ENCODE assay signal across 1 cellular context in genomic region chr12:53049582-53050318, GRCh38.
A peak's percentile ranks its signal among the peaks of the same experiment; 100 is the strongest.
TF ChIP-seq lines count a peak whose summit lies in the region.

A gene with protein sequence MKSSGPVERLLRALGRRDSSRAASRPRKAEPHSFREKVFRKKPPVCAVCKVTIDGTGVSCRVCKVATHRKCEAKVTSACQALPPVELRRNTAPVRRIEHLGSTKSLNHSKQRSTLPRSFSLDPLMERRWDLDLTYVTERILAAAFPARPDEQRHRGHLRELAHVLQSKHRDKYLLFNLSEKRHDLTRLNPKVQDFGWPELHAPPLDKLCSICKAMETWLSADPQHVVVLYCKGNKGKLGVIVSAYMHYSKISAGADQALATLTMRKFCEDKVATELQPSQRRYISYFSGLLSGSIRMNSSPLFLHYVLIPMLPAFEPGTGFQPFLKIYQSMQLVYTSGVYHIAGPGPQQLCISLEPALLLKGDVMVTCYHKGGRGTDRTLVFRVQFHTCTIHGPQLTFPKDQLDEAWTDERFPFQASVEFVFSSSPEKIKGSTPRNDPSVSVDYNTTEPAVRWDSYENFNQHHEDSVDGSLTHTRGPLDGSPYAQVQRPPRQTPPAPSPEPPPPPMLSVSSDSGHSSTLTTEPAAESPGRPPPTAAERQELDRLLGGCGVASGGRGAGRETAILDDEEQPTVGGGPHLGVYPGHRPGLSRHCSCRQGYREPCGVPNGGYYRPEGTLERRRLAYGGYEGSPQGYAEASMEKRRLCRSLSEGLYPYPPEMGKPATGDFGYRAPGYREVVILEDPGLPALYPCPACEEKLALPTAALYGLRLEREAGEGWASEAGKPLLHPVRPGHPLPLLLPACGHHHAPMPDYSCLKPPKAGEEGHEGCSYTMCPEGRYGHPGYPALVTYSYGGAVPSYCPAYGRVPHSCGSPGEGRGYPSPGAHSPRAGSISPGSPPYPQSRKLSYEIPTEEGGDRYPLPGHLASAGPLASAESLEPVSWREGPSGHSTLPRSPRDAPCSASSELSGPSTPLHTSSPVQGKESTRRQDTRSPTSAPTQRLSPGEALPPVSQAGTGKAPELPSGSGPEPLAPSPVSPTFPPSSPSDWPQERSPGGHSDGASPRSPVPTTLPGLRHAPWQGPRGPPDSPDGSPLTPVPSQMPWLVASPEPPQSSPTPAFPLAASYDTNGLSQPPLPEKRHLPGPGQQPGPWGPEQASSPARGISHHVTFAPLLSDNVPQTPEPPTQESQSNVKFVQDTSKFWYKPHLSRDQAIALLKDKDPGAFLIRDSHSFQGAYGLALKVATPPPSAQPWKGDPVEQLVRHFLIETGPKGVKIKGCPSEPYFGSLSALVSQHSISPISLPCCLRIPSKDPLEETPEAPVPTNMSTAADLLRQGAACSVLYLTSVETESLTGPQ (N-terminal part only) (plus strand): TSS chr12:53050065. CDS start chr12:53050186, 121 bp downstream.

TF ChIP-seq in HepG2, 621 proteins besides CTCF, POLR2A, EP300 and RAD21 (continued from another document and continues in another):
- TF ChIP-seq ZNF451 (CRISPR knock-in tag; IDR thresholded peaks at IDR 0.05) (0 out of 2 replicates have a peak, but pooled peaks have one; percentile 55), SOX13 (IDR thresholded peaks at IDR 0.05) (no peak), SOX13 (CRISPR knock-in tag; conservative IDR thresholded peaks at IDR 0.05 in 1 of 2, IDR thresholded peaks at IDR 0.05 in 1 of 2) (no peak), ZNF879 (CRISPR knock-in tag; IDR thresholded peaks at IDR 0.05) (no peak), SIX4 (CRISPR knock-in tag; IDR thresholded peaks at IDR 0.05) (peak; percentile 59; the same call in 1 of the 2 replicates), KAT7 (CRISPR knock-in tag; IDR thresholded peaks at IDR 0.05; ENCODE audit: borderline replicate concordance) (0 out of 2 replicates have a peak, but pooled peaks have one; percentile 31), HMGXB4 (CRISPR knock-in tag; IDR thresholded peaks at IDR 0.05; ENCODE audit: borderline replicate concordance in 1 of 2, low read depth in 1 of 2) (peak in 1 of 2 experiments; percentile 74; a peak in 2 of 4 replicates), KDM3A (CRISPR knock-in tag; IDR thresholded peaks at IDR 0.05; ENCODE audit: low read depth) (0 out of 2 replicates have a peak, but pooled peaks have one; percentile 28), ZNF274 (CRISPR knock-in tag; IDR thresholded peaks at IDR 0.05) (no peak; the same call in 1 of the 2 replicates), ZMYM3 (CRISPR knock-in tag; IDR thresholded peaks at IDR 0.05) (0 out of 2 replicates have a peak, but pooled peaks have one; percentile 11), HIC2 (CRISPR knock-in tag; IDR thresholded peaks at IDR 0.05; ENCODE audit: low read depth) (peak; percentile 55; the same call in 1 of the 2 replicates), DDIT3 (CRISPR knock-in tag; IDR thresholded peaks at IDR 0.05) (no peak), MAFF (IDR thresholded peaks at IDR 0.05; ENCODE audit: low read depth, low read length) (no peak), DMAP1 (CRISPR knock-in tag; IDR thresholded peaks at IDR 0.05) (peak; percentile 33; the same call in 1 of the 2 replicates), MIER2 (CRISPR knock-in tag; IDR thresholded peaks at IDR 0.05) (0 out of 2 replicates have a peak, but pooled peaks have one; percentile 11), SIX1 (CRISPR knock-in tag; IDR thresholded peaks at IDR 0.05; ENCODE audit: borderline replicate concordance) (peak; percentile 88; the same call in 1 of the 2 replicates), ZNF761 (CRISPR knock-in tag; conservative IDR thresholded peaks at IDR 0.05) (no peak), YEATS4 (CRISPR knock-in tag; IDR thresholded peaks at IDR 0.05; ENCODE audit: borderline replicate concordance) (no peak), ZNF44 (CRISPR knock-in tag; IDR thresholded peaks at IDR 0.05) (no peak), STAG1 (CRISPR knock-in tag; IDR thresholded peaks at IDR 0.05) (no peak), STAT5B (CRISPR knock-in tag; IDR thresholded peaks at IDR 0.05) (no peak), ZNF343 (CRISPR knock-in tag; IDR thresholded peaks at IDR 0.05) (peak; percentile 88), U2AF1 (optimal IDR thresholded peaks at IDR 0.05; ENCODE audit: low read depth, low read length) (no peak), ISL2 (CRISPR knock-in tag; IDR thresholded peaks at IDR 0.05) (0 out of 2 replicates have a peak, but pooled peaks have one; percentile 10), ZNF737 (CRISPR knock-in tag; IDR thresholded peaks at IDR 0.05; ENCODE audit: borderline replicate concordance) (no peak), PHF8 (CRISPR knock-in tag; IDR thresholded peaks at IDR 0.05) (peak; percentile 77), TP53 (CRISPR knock-in tag; conservative IDR thresholded peaks at IDR 0.05) (no peak), RARG (CRISPR knock-in tag; IDR thresholded peaks at IDR 0.05; ENCODE audit: low read depth) (no peak), HOXD1 (CRISPR knock-in tag; IDR thresholded peaks at IDR 0.05) (no peak), GATA4 (IDR thresholded peaks at IDR 0.05; ENCODE audit: borderline replicate concordance, low read depth) (no peak), RFX5 (IDR thresholded peaks at IDR 0.05; ENCODE audit: low read depth, low read length) (no peak), THAP7 (CRISPR knock-in tag; IDR thresholded peaks at IDR 0.05) (no peak), BRD4 (CRISPR knock-in tag; IDR thresholded peaks at IDR 0.05) (no peak), HNRNPL (IDR thresholded peaks at IDR 0.05; ENCODE audit: low read depth, low read length) (peak; percentile 72; the same call in 1 of the 2 replicates)
- TF ChIP-seq, protein P1, sequence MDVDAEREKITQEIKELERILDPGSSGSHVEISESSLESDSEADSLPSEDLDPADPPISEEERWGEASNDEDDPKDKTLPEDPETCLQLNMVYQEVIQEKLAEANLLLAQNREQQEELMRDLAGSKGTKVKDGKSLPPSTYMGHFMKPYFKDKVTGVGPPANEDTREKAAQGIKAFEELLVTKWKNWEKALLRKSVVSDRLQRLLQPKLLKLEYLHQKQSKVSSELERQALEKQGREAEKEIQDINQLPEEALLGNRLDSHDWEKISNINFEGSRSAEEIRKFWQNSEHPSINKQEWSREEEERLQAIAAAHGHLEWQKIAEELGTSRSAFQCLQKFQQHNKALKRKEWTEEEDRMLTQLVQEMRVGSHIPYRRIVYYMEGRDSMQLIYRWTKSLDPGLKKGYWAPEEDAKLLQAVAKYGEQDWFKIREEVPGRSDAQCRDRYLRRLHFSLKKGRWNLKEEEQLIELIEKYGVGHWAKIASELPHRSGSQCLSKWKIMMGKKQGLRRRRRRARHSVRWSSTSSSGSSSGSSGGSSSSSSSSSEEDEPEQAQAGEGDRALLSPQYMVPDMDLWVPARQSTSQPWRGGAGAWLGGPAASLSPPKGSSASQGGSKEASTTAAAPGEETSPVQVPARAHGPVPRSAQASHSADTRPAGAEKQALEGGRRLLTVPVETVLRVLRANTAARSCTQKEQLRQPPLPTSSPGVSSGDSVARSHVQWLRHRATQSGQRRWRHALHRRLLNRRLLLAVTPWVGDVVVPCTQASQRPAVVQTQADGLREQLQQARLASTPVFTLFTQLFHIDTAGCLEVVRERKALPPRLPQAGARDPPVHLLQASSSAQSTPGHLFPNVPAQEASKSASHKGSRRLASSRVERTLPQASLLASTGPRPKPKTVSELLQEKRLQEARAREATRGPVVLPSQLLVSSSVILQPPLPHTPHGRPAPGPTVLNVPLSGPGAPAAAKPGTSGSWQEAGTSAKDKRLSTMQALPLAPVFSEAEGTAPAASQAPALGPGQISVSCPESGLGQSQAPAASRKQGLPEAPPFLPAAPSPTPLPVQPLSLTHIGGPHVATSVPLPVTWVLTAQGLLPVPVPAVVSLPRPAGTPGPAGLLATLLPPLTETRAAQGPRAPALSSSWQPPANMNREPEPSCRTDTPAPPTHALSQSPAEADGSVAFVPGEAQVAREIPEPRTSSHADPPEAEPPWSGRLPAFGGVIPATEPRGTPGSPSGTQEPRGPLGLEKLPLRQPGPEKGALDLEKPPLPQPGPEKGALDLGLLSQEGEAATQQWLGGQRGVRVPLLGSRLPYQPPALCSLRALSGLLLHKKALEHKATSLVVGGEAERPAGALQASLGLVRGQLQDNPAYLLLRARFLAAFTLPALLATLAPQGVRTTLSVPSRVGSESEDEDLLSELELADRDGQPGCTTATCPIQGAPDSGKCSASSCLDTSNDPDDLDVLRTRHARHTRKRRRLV (CRISPR knock-in tag; IDR thresholded peaks at IDR 0.05) = no peak
- TF ChIP-seq, protein P2, sequence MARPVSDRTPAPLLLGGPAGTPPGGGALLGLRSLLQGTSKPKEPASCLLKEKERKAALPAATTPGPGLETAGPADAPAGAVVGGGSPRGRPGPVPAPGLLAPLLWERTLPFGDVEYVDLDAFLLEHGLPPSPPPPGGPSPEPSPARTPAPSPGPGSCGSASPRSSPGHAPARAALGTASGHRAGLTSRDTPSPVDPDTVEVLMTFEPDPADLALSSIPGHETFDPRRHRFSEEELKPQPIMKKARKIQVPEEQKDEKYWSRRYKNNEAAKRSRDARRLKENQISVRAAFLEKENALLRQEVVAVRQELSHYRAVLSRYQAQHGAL (CRISPR knock-in tag; IDR thresholded peaks at IDR 0.05; ENCODE audit: not compliant biosample characterization) = no peak
- TF ChIP-seq, protein P3, sequence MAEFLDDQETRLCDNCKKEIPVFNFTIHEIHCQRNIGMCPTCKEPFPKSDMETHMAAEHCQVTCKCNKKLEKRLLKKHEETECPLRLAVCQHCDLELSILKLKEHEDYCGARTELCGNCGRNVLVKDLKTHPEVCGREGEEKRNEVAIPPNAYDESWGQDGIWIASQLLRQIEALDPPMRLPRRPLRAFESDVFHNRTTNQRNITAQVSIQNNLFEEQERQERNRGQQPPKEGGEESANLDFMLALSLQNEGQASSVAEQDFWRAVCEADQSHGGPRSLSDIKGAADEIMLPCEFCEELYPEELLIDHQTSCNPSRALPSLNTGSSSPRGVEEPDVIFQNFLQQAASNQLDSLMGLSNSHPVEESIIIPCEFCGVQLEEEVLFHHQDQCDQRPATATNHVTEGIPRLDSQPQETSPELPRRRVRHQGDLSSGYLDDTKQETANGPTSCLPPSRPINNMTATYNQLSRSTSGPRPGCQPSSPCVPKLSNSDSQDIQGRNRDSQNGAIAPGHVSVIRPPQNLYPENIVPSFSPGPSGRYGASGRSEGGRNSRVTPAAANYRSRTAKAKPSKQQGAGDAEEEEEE (CRISPR knock-in tag; IDR thresholded peaks at IDR 0.05; ENCODE audit: borderline replicate concordance) = no peak
- TF ChIP-seq, protein P4, sequence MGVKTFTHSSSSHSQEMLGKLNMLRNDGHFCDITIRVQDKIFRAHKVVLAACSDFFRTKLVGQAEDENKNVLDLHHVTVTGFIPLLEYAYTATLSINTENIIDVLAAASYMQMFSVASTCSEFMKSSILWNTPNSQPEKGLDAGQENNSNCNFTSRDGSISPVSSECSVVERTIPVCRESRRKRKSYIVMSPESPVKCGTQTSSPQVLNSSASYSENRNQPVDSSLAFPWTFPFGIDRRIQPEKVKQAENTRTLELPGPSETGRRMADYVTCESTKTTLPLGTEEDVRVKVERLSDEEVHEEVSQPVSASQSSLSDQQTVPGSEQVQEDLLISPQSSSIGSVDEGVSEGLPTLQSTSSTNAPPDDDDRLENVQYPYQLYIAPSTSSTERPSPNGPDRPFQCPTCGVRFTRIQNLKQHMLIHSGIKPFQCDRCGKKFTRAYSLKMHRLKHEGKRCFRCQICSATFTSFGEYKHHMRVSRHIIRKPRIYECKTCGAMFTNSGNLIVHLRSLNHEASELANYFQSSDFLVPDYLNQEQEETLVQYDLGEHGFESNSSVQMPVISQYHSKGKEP (CRISPR knock-in tag; IDR thresholded peaks at IDR 0.05) = no peak
- TF ChIP-seq, protein P5, sequence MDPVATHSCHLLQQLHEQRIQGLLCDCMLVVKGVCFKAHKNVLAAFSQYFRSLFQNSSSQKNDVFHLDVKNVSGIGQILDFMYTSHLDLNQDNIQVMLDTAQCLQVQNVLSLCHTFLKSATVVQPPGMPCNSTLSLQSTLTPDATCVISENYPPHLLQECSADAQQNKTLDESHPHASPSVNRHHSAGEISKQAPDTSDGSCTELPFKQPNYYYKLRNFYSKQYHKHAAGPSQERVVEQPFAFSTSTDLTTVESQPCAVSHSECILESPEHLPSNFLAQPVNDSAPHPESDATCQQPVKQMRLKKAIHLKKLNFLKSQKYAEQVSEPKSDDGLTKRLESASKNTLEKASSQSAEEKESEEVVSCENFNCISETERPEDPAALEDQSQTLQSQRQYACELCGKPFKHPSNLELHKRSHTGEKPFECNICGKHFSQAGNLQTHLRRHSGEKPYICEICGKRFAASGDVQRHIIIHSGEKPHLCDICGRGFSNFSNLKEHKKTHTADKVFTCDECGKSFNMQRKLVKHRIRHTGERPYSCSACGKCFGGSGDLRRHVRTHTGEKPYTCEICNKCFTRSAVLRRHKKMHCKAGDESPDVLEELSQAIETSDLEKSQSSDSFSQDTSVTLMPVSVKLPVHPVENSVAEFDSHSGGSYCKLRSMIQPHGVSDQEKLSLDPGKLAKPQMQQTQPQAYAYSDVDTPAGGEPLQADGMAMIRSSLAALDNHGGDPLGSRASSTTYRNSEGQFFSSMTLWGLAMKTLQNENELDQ (CRISPR knock-in tag; IDR thresholded peaks at IDR 0.05; ENCODE audit: borderline replicate concordance) = no peak
